6 cellular contexts compared by ENCODE assay signal in genomic region chr7:151038951-151039849, GRCh38. TPM values are rescaled to one million over a fixed set of nuclear protein-coding genes. Genes with fewer than 3 reads are reported as not detected.
A peak's percentile ranks its signal among the peaks of the same experiment; 100 is the strongest.
DNase-seq lines count a peak whose midpoint lies in the region; ATAC-seq, FAIRE-seq and TF ChIP-seq lines count a peak whose summit lies in the region.

No MANE protein-coding gene starts in this region.

- WGBS in gastroesophageal sphincter (ENCODE audit: low coverage in 1 of 2), 2 donors, result 30 to 80% methylated on average over 1 to 7 of the region's 12 CpGs

- peaks cover 0 to 75% of the 10 kb centered on the region in 2 donors for H3K36me3 ChIP-seq in gastroesophageal sphincter

- H3K27ac Mint-ChIP-seq in activated CD4-positive, alpha-beta T cell treated with anti-CD3 and anti-CD28 coated beads for 36 hours, result peak overlapping the region; percentile 85

- TF ChIP-seq POLR2A in gastroesophageal sphincter (IDR thresholded peaks at IDR 0.05) (no peak), GM12891 (IDR thresholded peaks at IDR 0.05; ENCODE audit: low read depth, low read length) (no peak)

- H3K36me3 Mint-ChIP-seq in activated CD4-positive, alpha-beta T cell treated with anti-CD3 and anti-CD28 coated beads for 36 hours (ENCODE audit: low read depth), result peaks cover 10% of the 10 kb centered on the region

- no peak overlapping the region for H3K4me3 ChIP-seq in gastroesophageal sphincter

- POLR2A ChIA-PET in activated CD4-positive, alpha-beta T cell treated with anti-CD3 and anti-CD28 coated beads for 36 hours (lab: Charles Lee), result interaction anchor here (0.6 to 1.0 kb wide), 2 partner anchors 45 to 313 kb away, joined by 3 read pairs; no protein-coding TSS in a partner anchor

- H3K27me3 ChIP-seq in gastroesophageal sphincter, result no peaks in the 10 kb centered on the region

- TF ChIP-seq EP300 in gastroesophageal sphincter (IDR thresholded peaks at IDR 0.05), result no peak

- DNase-seq in NCI-H2029 (lab: John Stamatoyannopoulos, UW) (peak; percentile 22), NCI-H2029 treated with DMSO at 0.1 percent for 48 hours (lab: John Stamatoyannopoulos, UW) (no peak), GM12891 (ENCODE audit: insufficient read length, low spot score) (no peak)
- DNase-seq in activated CD4-positive, alpha-beta T cell treated with anti-CD3 and anti-CD28 coated beads for 36 hours, result peak; percentile 88
- DNase-seq in stimulated activated CD4-positive, alpha-beta T cell treated with anti-CD3 and anti-CD28 coated beads, TNF-alpha, amount 100 ng/mL, for 1 hour (ENCODE audit: low read depth in 3 of 3, low spot score in 1 of 3), result peak in 2 of 3 donors; percentile 23 to 31

- H3K9me3 ChIP-seq in gastroesophageal sphincter, result no peaks in the 10 kb centered on the region

- no peaks in the 10 kb centered on the region for H3K27me3 Mint-ChIP-seq in activated CD4-positive, alpha-beta T cell treated with anti-CD3 and anti-CD28 coated beads for 36 hours

- CTCF ChIA-PET in activated CD4-positive, alpha-beta T cell treated with anti-CD3 and anti-CD28 coated beads for 36 hours (lab: Charles Lee), result interaction anchor here (0.7 to 1.1 kb wide), 2 partner anchors 10 to 127 kb away, joined by 3 to 4 read pairs; no protein-coding TSS in a partner anchor

- FAIRE-seq in GM12891 (lab: Jason Lieb, UNC), result no peak

- peak overlapping the region; percentile 10 for H3K4me3 Mint-ChIP-seq in activated CD4-positive, alpha-beta T cell treated with anti-CD3 and anti-CD28 coated beads for 36 hours

- ATAC-seq in activated CD4-positive, alpha-beta T cell treated with anti-CD3 and anti-CD28 coated beads for 36 hours, result peak; percentile 94
- ATAC-seq in gastroesophageal sphincter, result peak; percentile 72

- no peaks in the 10 kb centered on the region for H3K9me3 Mint-ChIP-seq in activated CD4-positive, alpha-beta T cell treated with anti-CD3 and anti-CD28 coated beads for 36 hours (ENCODE audit: low read depth)

- H3K4me1 Mint-ChIP-seq in activated CD4-positive, alpha-beta T cell treated with anti-CD3 and anti-CD28 coated beads for 36 hours, result peaks cover 17% of the 10 kb centered on the region

- H3K27ac ChIP-seq in gastroesophageal sphincter, result peak overlapping the region in 3 of 4 donors; percentile 21 to 48 (median 31)

- peaks cover 0 to 17% (median 9%) of the 10 kb centered on the region in 3 donors for H3K4me1 ChIP-seq in gastroesophageal sphincter

- TF ChIP-seq CTCF in gastroesophageal sphincter (IDR thresholded peaks at IDR 0.05), result no peak

- intact Hi-C loops in activated CD4-positive, alpha-beta T cell treated with anti-CD3 and anti-CD28 coated beads for 36 hours (cut with DNase I, micrococcal nuclease), result loop anchor here in 1 of 2 experiments (1.0 kb wide), 2 partner anchors 11 to 19 kb away; partner anchors contain the start of gene ABCB8

TF ChIP-seq in GM12891, 5 proteins besides CTCF, POLR2A, EP300 and RAD21:
- TF ChIP-seq POLR2AphosphoS5 (IDR thresholded peaks at IDR 0.05; ENCODE audit: low read depth, low read length) (no peak), TAF1 (IDR thresholded peaks at IDR 0.05; ENCODE audit: low read depth, low read length) (no peak), POU2F2 (IDR thresholded peaks at IDR 0.05; ENCODE audit: low read depth, low read length) (no peak), PAX5 (IDR thresholded peaks at IDR 0.05; ENCODE audit: insufficient read depth, low read length, severe bottlenecking) (no peak), SPI1 (IDR thresholded peaks at IDR 0.05; ENCODE audit: low read depth, low read length) (no peak)

RNA-seq across cellular contexts. Expression of gene ASIC3, which starts 9.1 kb away (rescaled TPM):
- total RNA-seq in activated CD4-positive, alpha-beta T cell treated with anti-CD3 and anti-CD28 coated beads for 36 hours, result 1 to 10 TPM; 5.5 to 6.7 TPM
- 1 to 10 TPM in 3 of 4 donors, not detected in 1; 1.7 to 3.1 (median 2.1) TPM for total RNA-seq in gastroesophageal sphincter
- 2.7 TPM for polyA plus RNA-seq in GM12891 (2012; ENCODE audit: low read depth, missing spikeins)

RNA-seq across cellular contexts. Expression of gene ABCB8, which starts 10.9 kb away (rescaled TPM):
- 10 to 100 TPM; 41.9 to 44.5 TPM for total RNA-seq in activated CD4-positive, alpha-beta T cell treated with anti-CD3 and anti-CD28 coated beads for 36 hours
- 10 to 100 TPM; 13.2 to 33.0 (median 18.8) TPM for total RNA-seq in gastroesophageal sphincter
- polyA plus RNA-seq in GM12891 (2012; ENCODE audit: low read depth, missing spikeins), result 10.9 TPM

RNA-seq across cellular contexts. Expression of gene ATG9B, which starts 14.9 kb away (rescaled TPM):
- total RNA-seq in activated CD4-positive, alpha-beta T cell treated with anti-CD3 and anti-CD28 coated beads for 36 hours, result 10 to 100 TPM in 1 of 2 experiments, 1 to 10 TPM in 1; 6.9 to 10.0 TPM
- total RNA-seq in gastroesophageal sphincter, result under 1 TPM in 2 of 4 donors, not detected in 2; 0.15 to 0.31 TPM
- 0.71 TPM for polyA plus RNA-seq in GM12891 (2012; ENCODE audit: low read depth, missing spikeins)

RNA-seq across cellular contexts. Expression of gene CDK5, which starts 18.5 kb away (rescaled TPM):
- total RNA-seq in activated CD4-positive, alpha-beta T cell treated with anti-CD3 and anti-CD28 coated beads for 36 hours, result 10 to 100 TPM; 12.5 to 16.7 TPM
- 1 to 10 TPM; 3.4 to 8.8 (median 6.4) TPM for total RNA-seq in gastroesophageal sphincter
- 14.4 TPM for polyA plus RNA-seq in GM12891 (2012; ENCODE audit: low read depth, missing spikeins)

RNA-seq across cellular contexts. Expression of gene SLC4A2, which starts 20.2 kb away (rescaled TPM):
- 10 to 100 TPM; 58.7 to 85.0 TPM for total RNA-seq in activated CD4-positive, alpha-beta T cell treated with anti-CD3 and anti-CD28 coated beads for 36 hours
- total RNA-seq in gastroesophageal sphincter, result 100 to 1,000 TPM in 2 of 4 donors, 10 to 100 TPM in 2; 77.8 to 152 (median 95.7) TPM
- polyA plus RNA-seq in GM12891 (2012; ENCODE audit: low read depth, missing spikeins), result 34.9 TPM

Comparison
In these comparisons a context has a peak if more than half of its experiments do, and no peak if none do; other contexts are left out.
1. DNase-seq: peak in NCI-H2029 (single experiment), activated CD4-positive, alpha-beta T cell treated with anti-CD3 and anti-CD28 coated beads for 36 hours (single experiment) and stimulated activated CD4-positive, alpha-beta T cell treated with anti-CD3 and anti-CD28 coated beads, TNF-alpha, amount 100 ng/mL, for 1 hour (2 of 3); none in NCI-H2029 treated with DMSO at 0.1 percent for 48 hours (single experiment) and GM12891 (single experiment).
2. RNA of gene ATG9B, which starts 14.9 kb away (total RNA-seq): 6.9 to 10.0 TPM in activated CD4-positive, alpha-beta T cell treated with anti-CD3 and anti-CD28 coated beads for 36 hours; 0.15 to 0.31 TPM in gastroesophageal sphincter; every median in the first group is over 4 times any median in the second.